ENCODE assay signal across 8 cellular contexts in genomic region chr13:51330741-51331140, GRCh38. TPM values are rescaled to one million over a fixed set of nuclear protein-coding genes. Genes with fewer than 3 reads are reported as not detected.
A peak's percentile ranks its signal among the peaks of the same experiment; 100 is the strongest.
DNase-seq lines count a peak whose midpoint lies in the region; ATAC-seq and TF ChIP-seq lines count a peak whose summit lies in the region.

No MANE protein-coding gene starts in this region.

- WGBS in mesenchymal stem cell: 84% methylated on average over 3 of the region's 3 CpGs

- peaks cover 18% of the 10 kb centered on the region for H3K4me1 Mint-ChIP-seq in T-helper 2 cell treated with Interferon-gamma antibody and Interleukin-4, amounts not matched to agents 5 μg/mL and 100 μg/mL, for 36 hours (ENCODE audit: low read depth)

- H2BK120ac ChIP-seq in mesenchymal stem cell (ENCODE audit: low read depth, low read length): no peak overlapping the region

- H3K36me3 Mint-ChIP-seq in T-helper 2 cell treated with Interferon-gamma antibody and Interleukin-4, amounts not matched to agents 5 μg/mL and 100 μg/mL, for 36 hours (ENCODE audit: low read depth): no peaks in the 10 kb centered on the region

- H3K4me2 ChIP-seq in mesenchymal stem cell (ENCODE audit: low read length, poor library complexity, severe bottlenecking): no peak overlapping the region

- peaks cover 4 to 7% of the 10 kb centered on the region in 2 experiments for H3K36me3 ChIP-seq in mesenchymal stem cell (ENCODE audit: control insufficient read depth in 1 of 2, insufficient read depth in 2 of 2, low read depth in 1 of 2, low read length in 2 of 2)

- no peak overlapping the region for H3K23ac ChIP-seq in mesenchymal stem cell (ENCODE audit: low read length in 2 of 2)

- H3K4me3 Mint-ChIP-seq in T-helper 2 cell treated with Interferon-gamma antibody and Interleukin-4, amounts not matched to agents 5 μg/mL and 100 μg/mL, for 36 hours: no peak overlapping the region

- DNase-seq in GM10266 (ENCODE audit: extremely low spot score) (peak; percentile 33), mesenchymal stem cell (no peak), NCI-H187 (lab: John Stamatoyannopoulos, UW) (no peak), RPMI8226 (no peak)
- peak; percentile 26 for DNase-seq in T-helper 2 cell treated with Interferon-gamma antibody and Interleukin-4, amounts not matched to agents 5 μg/mL and 100 μg/mL, for 36 hours (ENCODE audit: low spot score)

- H3K14ac ChIP-seq in mesenchymal stem cell (ENCODE audit: low read length in 2 of 2): no peak overlapping the region

- no peak overlapping the region for H3K27ac Mint-ChIP-seq in T-helper 2 cell treated with Interferon-gamma antibody and Interleukin-4, amounts not matched to agents 5 μg/mL and 100 μg/mL, for 36 hours

- H2BK15ac ChIP-seq in mesenchymal stem cell (ENCODE audit: low read depth, poor library complexity, severe bottlenecking): no peak overlapping the region

- ATAC-seq in HG02852 (IDR thresholded peaks at IDR 0.05; ENCODE audit: unreplicated experiment) (peak; percentile 62), GM18519 (IDR thresholded peaks at IDR 0.05; ENCODE audit: low FRiP score, unreplicated experiment) (no peak), GM19452 (IDR thresholded peaks at IDR 0.05; ENCODE audit: unreplicated experiment) (no peak)

- no peaks in the 10 kb centered on the region for H3K9me3 Mint-ChIP-seq in T-helper 2 cell treated with Interferon-gamma antibody and Interleukin-4, amounts not matched to agents 5 μg/mL and 100 μg/mL, for 36 hours

- H4K91ac ChIP-seq in mesenchymal stem cell (ENCODE audit: low read length): peak overlapping the region; percentile 12

- H3K79me1 ChIP-seq in mesenchymal stem cell (replicated peaks; ENCODE audit: low read length, poor library complexity, severe bottlenecking): no peaks in the 10 kb centered on the region

- no peak overlapping the region for H2BK12ac ChIP-seq in mesenchymal stem cell (ENCODE audit: low read length in 2 of 2)

- H3K9me3 ChIP-seq in mesenchymal stem cell (ENCODE audit: control insufficient read depth, low read length): no peaks in the 10 kb centered on the region

- peaks cover 10% of the 10 kb centered on the region for H3K27me3 Mint-ChIP-seq in T-helper 2 cell treated with Interferon-gamma antibody and Interleukin-4, amounts not matched to agents 5 μg/mL and 100 μg/mL, for 36 hours (ENCODE audit: low read depth)

- no peak overlapping the region for H4K8ac ChIP-seq in mesenchymal stem cell (ENCODE audit: low read length)

- no peak overlapping the region for H3K18ac ChIP-seq in mesenchymal stem cell (ENCODE audit: low read depth in 1 of 2, low read length in 2 of 2)

- H3K4me1 ChIP-seq in mesenchymal stem cell (ENCODE audit: control insufficient read depth, insufficient read depth, low read depth, low read length): peaks cover 6% of the 10 kb centered on the region

- no peak overlapping the region for H2AFZ ChIP-seq in mesenchymal stem cell (ENCODE audit: low read depth, low read length)

- no peak overlapping the region for H3K27ac ChIP-seq in mesenchymal stem cell (ENCODE audit: low read length, poor library complexity, severe bottlenecking)

- no peak overlapping the region for H3K4ac ChIP-seq in mesenchymal stem cell (ENCODE audit: low read depth in 1 of 2, low read length in 2 of 2)

- H3K9ac ChIP-seq in mesenchymal stem cell (ENCODE audit: low read length): no peak overlapping the region

- no peak overlapping the region for H3K4me3 ChIP-seq in mesenchymal stem cell (ENCODE audit: insufficient read depth in 1 of 2, low read depth in 1 of 2, low read length in 2 of 2)

- H3K27me3 ChIP-seq in mesenchymal stem cell (ENCODE audit: control insufficient read depth in 1 of 2, insufficient read depth in 1 of 2, low read length in 2 of 2): no peaks in the 10 kb centered on the region

- TF ChIP-seq CTCF in GM10266 (IDR thresholded peaks at IDR 0.05; ENCODE audit: control insufficient read depth, insufficient read depth, low read depth, missing control alignments): no peak

- H2AK5ac ChIP-seq in mesenchymal stem cell (ENCODE audit: low read length, severe bottlenecking): no peak overlapping the region

- H2BK5ac ChIP-seq in mesenchymal stem cell (ENCODE audit: low read depth, low read length, poor library complexity, severe bottlenecking): no peak overlapping the region

RNA-seq across cellular contexts. Expression of gene SERPINE3, which starts 8.8 kb away (rescaled TPM):
- not detected for polyA plus RNA-seq in mesenchymal stem cell (2013, experiment 1 of 2)
- polyA plus RNA-seq in mesenchymal stem cell (2013, experiment 2 of 2): not detected

Comparison
In these comparisons a context has a peak if more than half of its experiments do, and no peak if none do; other contexts are left out.
1. DNase-seq: peak in GM10266 (single experiment) and T-helper 2 cell treated with Interferon-gamma antibody and Interleukin-4, amounts not matched to agents 5 μg/mL and 100 μg/mL, for 36 hours (single experiment); none in mesenchymal stem cell (single experiment), NCI-H187 (0 of 2) and RPMI8226 (single experiment).